Comparison of ENCODE assay signal across 12 cellular contexts in genomic region chr11:12150831-12151382, GRCh38. TPM values are rescaled to one million over a fixed set of nuclear protein-coding genes. Genes with fewer than 3 reads are reported as not detected.
DNase-seq lines count a peak whose midpoint lies in the region; ATAC-seq and TF ChIP-seq lines count a peak whose summit lies in the region.
"Had no signal": no experiment of that assay in that cellular context is flagged by ENCODE, and none has a peak within 500 bp of the region (broad histone marks: within the 10 kb centered on the region; RNA-seq: fewer than 3 reads in every experiment).

No MANE protein-coding gene starts in this region.

- POLR2A ChIA-PET in CD8-positive, alpha-beta T cell (lab: Charles Lee) = interaction anchor here (0.6 kb wide), 1 partner anchor 57 kb away, joined by 3 read pairs; no protein-coding TSS in a partner anchor

- no peak for TF ChIP-seq CTCF in foreskin fibroblast (IDR thresholded peaks at IDR 0.05; ENCODE audit: low read depth, low read length)
- TF ChIP-seq CTCF in CD8-positive, alpha-beta T cell (IDR thresholded peaks at IDR 0.05) = no peak

- peaks cover 6% of the 10 kb centered on the region for H3K4me1 ChIP-seq in CD8-positive, alpha-beta T cell (ENCODE audit: insufficient read depth, low read length)

- no peak for ATAC-seq in CD8-positive, alpha-beta T cell

- no peak overlapping the region for H3K4me3 ChIP-seq in foreskin fibroblast (ENCODE audit: low read depth in 1 of 2, low read length in 2 of 2)
- no peak overlapping the region for H3K4me3 ChIP-seq in CD8-positive, alpha-beta T cell (ENCODE audit: low read depth, low read length)

- peaks cover 80% of the 10 kb centered on the region for H3K4me1 Mint-ChIP-seq in activated T-cell treated with anti-CD3 and anti-CD28 coated beads, Interleukin-2, amount 50 U/mL, for 24 hours (ENCODE audit: low read depth)
- peaks cover 29% of the 10 kb centered on the region for H3K4me1 Mint-ChIP-seq in CD8-positive, alpha-beta T cell (ENCODE audit: low read depth)

- no peaks in the 10 kb centered on the region for H3K36me3 ChIP-seq in CD8-positive, alpha-beta T cell (ENCODE audit: insufficient read depth, low read length)

- DNase-seq in activated CD4-positive, alpha-beta T cell treated with anti-CD3 and anti-CD28 coated beads for 48 hours = peak; percentile 84
- no peak for DNase-seq in activated CD4-positive, alpha-beta T cell treated with anti-CD3 and anti-CD28 coated beads, Interleukin-2, amount 50 U/mL, for 4 hours
- DNase-seq in activated T-cell treated with anti-CD3 and anti-CD28 coated beads, Interleukin-2, amount 50 U/mL, for 24 hours = peak; percentile 61
- DNase-seq in foreskin fibroblast (peak; percentile 76 to 87), stromal cell of bone marrow (ENCODE audit: low read depth) (peak; percentile 48), NOMO-1 treated with dmso at 0.1 percent for 144 hours (lab: John Stamatoyannopoulos, UW; ENCODE audit: unreplicated experiment) (no peak), NCI-H526 treated with DMSO at 0.1 percent for 48 hours (lab: John Stamatoyannopoulos, UW) (no peak)
- no peak for DNase-seq in CD8-positive, alpha-beta T cell
- DNase-seq: activated CD4-positive, CD25-positive, alpha-beta regulatory T cell; erythroblast; midbrain; NCI-H524 had no signal

- H3K27me3 Mint-ChIP-seq in activated T-cell treated with anti-CD3 and anti-CD28 coated beads, Interleukin-2, amount 50 U/mL, for 24 hours = no peaks in the 10 kb centered on the region
- H3K27me3 Mint-ChIP-seq in CD8-positive, alpha-beta T cell (ENCODE audit: low read depth) = no peaks in the 10 kb centered on the region

- CTCF ChIA-PET in CD8-positive, alpha-beta T cell (lab: Charles Lee) = interaction anchor here (0.6 to 0.9 kb wide), 2 partner anchors 103 to 180 kb away, joined by 3 to 4 read pairs; no protein-coding TSS in a partner anchor

- peak overlapping the region; percentile 97 for H3K27ac Mint-ChIP-seq in activated T-cell treated with anti-CD3 and anti-CD28 coated beads, Interleukin-2, amount 50 U/mL, for 24 hours
- H3K27ac Mint-ChIP-seq in CD8-positive, alpha-beta T cell = no peak overlapping the region

- no peaks in the 10 kb centered on the region for H3K9me3 ChIP-seq in CD8-positive, alpha-beta T cell (ENCODE audit: low read length)

- H3K27me3 ChIP-seq in CD8-positive, alpha-beta T cell (ENCODE audit: insufficient read depth, low read length) = no peaks in the 10 kb centered on the region

- H3K36me3 Mint-ChIP-seq in activated T-cell treated with anti-CD3 and anti-CD28 coated beads, Interleukin-2, amount 50 U/mL, for 24 hours (ENCODE audit: low read depth) = peaks cover 44% of the 10 kb centered on the region
- no peaks in the 10 kb centered on the region for H3K36me3 Mint-ChIP-seq in CD8-positive, alpha-beta T cell

- intact Hi-C loops in CD8-positive, alpha-beta T cell (cut with DNase I, micrococcal nuclease) = no loop called here

- peak overlapping the region; percentile 65 for H3K4me3 Mint-ChIP-seq in activated T-cell treated with anti-CD3 and anti-CD28 coated beads, Interleukin-2, amount 50 U/mL, for 24 hours
- no peak overlapping the region for H3K4me3 Mint-ChIP-seq in CD8-positive, alpha-beta T cell

- H3K9me3 Mint-ChIP-seq in activated T-cell treated with anti-CD3 and anti-CD28 coated beads, Interleukin-2, amount 50 U/mL, for 24 hours = no peaks in the 10 kb centered on the region
- no peaks in the 10 kb centered on the region for H3K9me3 Mint-ChIP-seq in CD8-positive, alpha-beta T cell

- H3K27ac ChIP-seq in CD8-positive, alpha-beta T cell (ENCODE audit: low read depth, low read length) = no peak overlapping the region

RNA-seq across cellular contexts. Expression of gene MICAL2, which starts 40.5 kb away (rescaled TPM):
- 10 to 100 TPM; 15.8 TPM for total RNA-seq in CD8-positive, alpha-beta T cell

Comparison
In these comparisons a context has a peak if more than half of its experiments do, and no peak if none do; other contexts are left out.
1. DNase-seq: peak in activated CD4-positive, alpha-beta T cell treated with anti-CD3 and anti-CD28 coated beads for 48 hours (single experiment), activated T-cell treated with anti-CD3 and anti-CD28 coated beads, Interleukin-2, amount 50 U/mL, for 24 hours (single experiment), foreskin fibroblast (2 of 2) and stromal cell of bone marrow (single experiment); none in activated CD4-positive, alpha-beta T cell treated with anti-CD3 and anti-CD28 coated beads, Interleukin-2, amount 50 U/mL, for 4 hours (0 of 2), CD8-positive, alpha-beta T cell (0 of 7), NOMO-1 treated with dmso at 0.1 percent for 144 hours (single experiment) and NCI-H526 treated with DMSO at 0.1 percent for 48 hours (single experiment).